In genomic region chr10:49039409-49039808, GRCh38 we compare ENCODE assay signal across 5 cellular contexts.
"Had no signal": no experiment of that assay in that cellular context is flagged by ENCODE, and none has a peak within 500 bp of the region (broad histone marks: within the 10 kb centered on the region; RNA-seq: fewer than 3 reads in every experiment).

No MANE protein-coding gene starts in this region.

- H3K9me3 Mint-ChIP-seq: GM23338, H9 had no signal

- H3K27ac Mint-ChIP-seq: GM23338 had no signal

- H2AFZ ChIP-seq: GM23338 had no signal

- H3K4me2 ChIP-seq: GM23338 had no signal

- DNase-seq: H9, HCEC 1CT, IMR-90, KBM-7 had no signal

- H3K4me3 ChIP-seq: GM23338 had no signal

- H3K4me3 Mint-ChIP-seq: GM23338, H9 had no signal

- H3K4me1 Mint-ChIP-seq: GM23338, H9 had no signal
